In genomic region chr14:20812576-20812975, GRCh38 we compare ENCODE assay signal across 31 cellular contexts. TPM values are rescaled to one million over a fixed set of nuclear protein-coding genes. Genes with fewer than 3 reads are reported as not detected.
"Had no signal": no experiment of that assay in that cellular context is flagged by ENCODE, and none has a peak within 500 bp of the region (broad histone marks: within the 10 kb centered on the region; RNA-seq: fewer than 3 reads in every experiment).

No MANE protein-coding gene starts in this region.

- DNase-seq: caudate nucleus; effector memory CD4-positive, alpha-beta T cell; erythroblast; esophagus squamous epithelium; foreskin melanocyte; glutamatergic neuron; naive thymus-derived CD8-positive, alpha-beta T cell; occipital lobe; stimulated activated CD4-positive, alpha-beta T cell treated with anti-CD3 and anti-CD28 coated beads, Interleukin-2, amount 100 ng/mL, for 24 hours; stimulated activated CD4-positive, alpha-beta T cell treated with anti-CD3 and anti-CD28 coated beads, Interleukin-4, amount 100 ng/mL, for 24 hours; stimulated activated naive CD8-positive, alpha-beta T cell treated with anti-CD3 and anti-CD28 coated beads, Interleukin-15, Interleukin-2, amounts not matched to agents 100 U/mL and 50 U/mL, for 24 hours; substantia nigra; testis; tibial artery; upper lobe of right lung; uterus had no signal

- H3K4me3 Mint-ChIP-seq: naive thymus-derived CD8-positive, alpha-beta T cell; stimulated activated effector memory CD8-positive, alpha-beta T cell treated with anti-CD3 and anti-CD28 coated beads, Interleukin-12 subunit alpha, Interleukin-12 subunit beta, amount 100 ng/mL, for 72 hours had no signal

- H3K9me3 ChIP-seq: esophagus squamous epithelium, heart right ventricle, lower lobe of right lung, testis, tibial artery, upper lobe of right lung, uterus had no signal

- H3K27ac Mint-ChIP-seq: progenitor cell of endocrine pancreas; stimulated activated effector memory CD8-positive, alpha-beta T cell treated with anti-CD3 and anti-CD28 coated beads, Interleukin-12 subunit alpha, Interleukin-12 subunit beta, amount 100 ng/mL, for 72 hours had no signal

- H3K79me2 ChIP-seq: parathyroid adenoma had no signal

- H3K4me2 ChIP-seq: smooth muscle cell had no signal

- H3K27ac ChIP-seq: esophagus squamous epithelium, lower lobe of right lung, parathyroid adenoma, tibial artery, upper lobe of right lung, uterus had no signal

- H3K9ac ChIP-seq: parathyroid adenoma had no signal

- H3K4me3 ChIP-seq: esophagus squamous epithelium, heart right ventricle, lower lobe of right lung, smooth muscle cell, testis, tibial artery, upper lobe of right lung, uterus had no signal

- H3K9me3 Mint-ChIP-seq: naive thymus-derived CD8-positive, alpha-beta T cell; stimulated activated effector memory CD8-positive, alpha-beta T cell treated with anti-CD3 and anti-CD28 coated beads, Interleukin-12 subunit alpha, Interleukin-12 subunit beta, amount 100 ng/mL, for 72 hours had no signal

- FAIRE-seq: colon, endometrium, keratinocyte had no signal

- H3K36me3 ChIP-seq: esophagus squamous epithelium, heart right ventricle, lower lobe of right lung, tibial artery, upper lobe of right lung, uterus had no signal

- H2AFZ ChIP-seq: parathyroid adenoma had no signal

- ATAC-seq: naive thymus-derived CD8-positive, alpha-beta T cell; stimulated activated effector memory CD8-positive, alpha-beta T cell treated with anti-CD3 and anti-CD28 coated beads, Interleukin-12 subunit alpha, Interleukin-12 subunit beta, amount 100 ng/mL, for 72 hours; stimulated activated naive CD8-positive, alpha-beta T cell treated with anti-CD3 and anti-CD28 coated beads, Interleukin-15, Interleukin-2, amounts not matched to agents 100 U/mL and 50 U/mL, for 24 hours had no signal

- H3K36me3 Mint-ChIP-seq: naive thymus-derived CD8-positive, alpha-beta T cell; stimulated activated effector memory CD8-positive, alpha-beta T cell treated with anti-CD3 and anti-CD28 coated beads, Interleukin-12 subunit alpha, Interleukin-12 subunit beta, amount 100 ng/mL, for 72 hours had no signal

- H3K4me1 ChIP-seq: parathyroid adenoma, testis, tibial artery, upper lobe of right lung, uterus had no signal

- H3K27me3 ChIP-seq: esophagus squamous epithelium, heart right ventricle, testis, tibial artery, upper lobe of right lung, uterus had no signal

RNA-seq across cellular contexts. Expression of gene RNASE1, which starts 9.9 kb away (rescaled TPM):
- total RNA-seq: myocyte had no signal
- polyA plus RNA-seq: naive thymus-derived CD8-positive, alpha-beta T cell; neural cell had no signal

RNA-seq across cellular contexts. Expression of gene RNASE6, which starts 31.5 kb away (rescaled TPM):
- total RNA-seq: myocyte, progenitor cell of endocrine pancreas had no signal
- polyA plus RNA-seq: keratinocyte, neural cell, smooth muscle cell had no signal

RNA-seq across cellular contexts. Expression of gene EDDM3B, which starts 44.4 kb away (rescaled TPM):
- total RNA-seq: cerebellum; esophagus squamous epithelium; heart right ventricle; left ventricle myocardium superior; lower lobe of right lung; mesenteric fat pad; myocyte; naive thymus-derived CD8-positive, alpha-beta T cell; occipital lobe; progenitor cell of endocrine pancreas; sciatic nerve; smooth muscle cell; testis; upper lobe of right lung; uterus had no signal
- polyA plus RNA-seq: heart right ventricle; keratinocyte; naive thymus-derived CD8-positive, alpha-beta T cell; neural cell; smooth muscle cell had no signal
